Comparison of ENCODE assay signal across 9 cellular contexts in genomic region chr7:116034411-116034810, GRCh38. TPM values are rescaled to one million over a fixed set of nuclear protein-coding genes. Genes with fewer than 3 reads are reported as not detected.
"Had no signal": no experiment of that assay in that cellular context is flagged by ENCODE, and none has a peak within 500 bp of the region (broad histone marks: within the 10 kb centered on the region; RNA-seq: fewer than 3 reads in every experiment).

No MANE protein-coding gene starts in this region.

- ATAC-seq: GM12878 had no signal

- H3K4me3 ChIP-seq: GM12878 had no signal

- DNase-seq: GDM1, GF-D8 had no signal

- FAIRE-seq: G401.6, GM12878, GM12891, GM12892, GM18507, GM19239 had no signal

RNA-seq across cellular contexts. Expression of gene TFEC, which starts 3.8 kb away (rescaled TPM):
- total RNA-seq: G401 had no signal
